22 cellular contexts compared by ENCODE assay signal in the genomic region with DNA sequence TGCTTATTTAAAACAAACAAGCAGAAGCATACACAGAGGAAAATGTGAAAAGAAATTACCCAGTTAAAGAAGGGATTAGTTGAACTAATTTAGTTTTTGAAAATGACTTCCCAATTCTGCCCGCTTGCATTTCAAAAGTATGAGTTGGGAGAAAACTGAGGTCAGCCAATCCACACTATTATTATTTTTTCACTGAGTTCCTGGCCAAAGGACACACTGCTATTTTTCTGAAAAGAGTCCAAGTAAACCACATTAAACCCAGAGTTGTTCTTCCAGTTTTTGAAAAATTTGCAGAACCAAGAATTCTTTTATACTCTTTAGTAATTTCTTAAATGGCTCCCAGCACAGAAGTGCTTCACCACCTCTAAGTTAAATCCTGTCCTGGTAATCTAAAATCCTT.
"Had no signal": no experiment of that assay in that cellular context is flagged by ENCODE, and none has a peak within 500 bp of the region (broad histone marks: within the 10 kb centered on the region; RNA-seq: fewer than 3 reads in every experiment).

No MANE protein-coding gene starts in this region.

- H3K27me3 Mint-ChIP-seq: activated naive CD8-positive, alpha-beta T cell treated with anti-CD3 and anti-CD28 coated beads for 36 hours; central memory CD8-positive, alpha-beta T cell; natural killer cell treated with Interleukin-12 subunit alpha and Interleukin-12 subunit beta and Interleukin-15 and Interleukin-18, amount 100 ng/mL, for 72 hours; stimulated activated naive CD8-positive, alpha-beta T cell treated with anti-CD3 and anti-CD28 coated beads, Interleukin-15, Interleukin-2, amounts not matched to agents 100 ng/mL and 50 ng/mL, for 24 hours; T-cell had no signal

- H3K4me3 Mint-ChIP-seq: activated naive CD8-positive, alpha-beta T cell treated with anti-CD3 and anti-CD28 coated beads for 36 hours; activated T-cell treated with anti-CD3 and anti-CD28 coated beads, Interleukin-2, amount 50 U/mL, for 72 hours; central memory CD8-positive, alpha-beta T cell; natural killer cell treated with Interleukin-12 subunit alpha and Interleukin-12 subunit beta and Interleukin-15 and Interleukin-18, amount 100 ng/mL, for 72 hours; stimulated activated naive CD8-positive, alpha-beta T cell treated with anti-CD3 and anti-CD28 coated beads, Interleukin-15, Interleukin-2, amounts not matched to agents 100 ng/mL and 50 ng/mL, for 24 hours; T-cell; T-helper 2 cell treated with Interferon-gamma antibody and Interleukin-4, amounts not matched to agents 5 μg/mL and 100 μg/mL, for 36 hours had no signal

- ATAC-seq: activated T-cell treated with anti-CD3 and anti-CD28 coated beads, Interleukin-2, amount 50 U/mL, for 72 hours; left lung; lower lobe of right lung; mucosa of descending colon; natural killer cell treated with Interleukin-12 subunit alpha and Interleukin-12 subunit beta and Interleukin-15 and Interleukin-18, amount 100 ng/mL, for 72 hours; right lobe of liver; T-cell had no signal

- H3K9me3 Mint-ChIP-seq: activated naive CD8-positive, alpha-beta T cell treated with anti-CD3 and anti-CD28 coated beads for 36 hours; activated T-cell treated with anti-CD3 and anti-CD28 coated beads, Interleukin-2, amount 50 U/mL, for 72 hours; central memory CD8-positive, alpha-beta T cell; natural killer cell treated with Interleukin-12 subunit alpha and Interleukin-12 subunit beta and Interleukin-15 and Interleukin-18, amount 100 ng/mL, for 72 hours; stimulated activated naive CD8-positive, alpha-beta T cell treated with anti-CD3 and anti-CD28 coated beads, Interleukin-15, Interleukin-2, amounts not matched to agents 100 ng/mL and 50 ng/mL, for 24 hours; T-cell; T-helper 2 cell treated with Interferon-gamma antibody and Interleukin-4, amounts not matched to agents 5 μg/mL and 100 μg/mL, for 36 hours had no signal

- H3K27ac Mint-ChIP-seq: activated naive CD8-positive, alpha-beta T cell treated with anti-CD3 and anti-CD28 coated beads for 36 hours; natural killer cell treated with Interleukin-12 subunit alpha and Interleukin-12 subunit beta and Interleukin-15 and Interleukin-18, amount 100 ng/mL, for 72 hours; stimulated activated naive CD8-positive, alpha-beta T cell treated with anti-CD3 and anti-CD28 coated beads, Interleukin-15, Interleukin-2, amounts not matched to agents 100 ng/mL and 50 ng/mL, for 24 hours; T-cell; T-helper 2 cell treated with Interferon-gamma antibody and Interleukin-4, amounts not matched to agents 5 μg/mL and 100 μg/mL, for 36 hours had no signal

- DNase-seq: activated CD4-positive, alpha-beta T cell treated with anti-CD3 and anti-CD28 coated beads for 4 hours; activated CD4-positive, alpha-beta T cell treated with anti-CD3 and anti-CD28 coated beads, Interleukin-2, amount 50 U/mL, for 48 hours; activated naive CD4-positive, alpha-beta T cell treated with Interleukin-2 at 50 U/mL for 16 hours; activated naive CD8-positive, alpha-beta T cell treated with anti-CD3 and anti-CD28 coated beads for 36 hours; activated T-cell treated with anti-CD3 and anti-CD28 coated beads, Interleukin-2, amount 50 U/mL, for 72 hours; adrenal gland; aorta; dermis blood vessel endothelial cell; effector CD8-positive, alpha-beta T cell; esophagus squamous epithelium; left lung; lower lobe of right lung; mucosa of descending colon; right lobe of liver; stimulated activated CD4-positive, alpha-beta T cell treated with anti-CD3 and anti-CD28 coated beads, Interleukin-12 subunit alpha, Interleukin-12 subunit beta, amount 100 ng/mL, for 4 hours; stimulated activated CD4-positive, alpha-beta T cell treated with anti-CD3 and anti-CD28 coated beads, Interleukin-4, amount 100 ng/mL, for 1 hour; substantia nigra; T-cell had no signal
